1 cellular context compared by ENCODE assay signal in genomic region chr19:12611361-12611699, GRCh38.
TF ChIP-seq lines count a peak whose summit lies in the region.

No MANE protein-coding gene starts in this region.

TF ChIP-seq in H1, 55 proteins besides CTCF, POLR2A, EP300 and RAD21:
- TF ChIP-seq NANOG (IDR thresholded peaks at IDR 0.05; ENCODE audit: insufficient read depth, low read depth, low read length, poor library complexity, severe bottlenecking) (no peak), SIX5 (IDR thresholded peaks at IDR 0.05; ENCODE audit: low read depth, low read length) (no peak), KDM4A (IDR thresholded peaks at IDR 0.05; ENCODE audit: low read depth, low read length, severe bottlenecking) (peak; percentile 2), MAX (IDR thresholded peaks at IDR 0.05) (no peak), GABPA (IDR thresholded peaks at IDR 0.05; ENCODE audit: borderline replicate concordance, insufficient read depth, low read length) (peak; percentile 35; the same call in 1 of the 2 replicates), SRF (IDR thresholded peaks at IDR 0.05; ENCODE audit: low read depth, low read length) (no peak), ATF2 (IDR thresholded peaks at IDR 0.05; ENCODE audit: low read length) (no peak), JUND (IDR thresholded peaks at IDR 0.05; ENCODE audit: low read length) (no peak), E2F6 (IDR thresholded peaks at IDR 0.05) (no peak), POU5F1 (IDR thresholded peaks at IDR 0.05; ENCODE audit: low read depth, low read length) (no peak), CHD2 (IDR thresholded peaks at IDR 0.05; ENCODE audit: low read length) (no peak), JUN (IDR thresholded peaks at IDR 0.05; ENCODE audit: low read depth, low read length) (no peak), RXRA (IDR thresholded peaks at IDR 0.05; ENCODE audit: insufficient read depth, low read depth, low read length) (no peak), HDAC2 (IDR thresholded peaks at IDR 0.05; ENCODE audit: borderline replicate concordance in 1 of 2, low read depth in 2 of 2, low read length in 2 of 2) (0 out of 4 replicates have a peak, but pooled peaks of 1 of the 2 experiments have one; percentile 3), CHD7 (IDR thresholded peaks at IDR 0.05; ENCODE audit: insufficient replicate concordance, low read length) (no peak), TAF1 (IDR thresholded peaks at IDR 0.05; ENCODE audit: low read depth, low read length) (no peak; the same call in 1 of the 2 replicates), ASH2L (IDR thresholded peaks at IDR 0.05; ENCODE audit: low read length) (no peak), SUZ12 (IDR thresholded peaks at IDR 0.05; ENCODE audit: low read length) (no peak), YY1 (IDR thresholded peaks at IDR 0.05; ENCODE audit: low read depth, low read length) (no peak), RBBP5 (IDR thresholded peaks at IDR 0.05; ENCODE audit: borderline replicate concordance, low read depth, low read length) (no peak), CTBP2 (IDR thresholded peaks at IDR 0.05; ENCODE audit: borderline replicate concordance, insufficient read depth, insufficient read length, low read length) (no peak), SP4 (IDR thresholded peaks at IDR 0.05; ENCODE audit: low read length) (no peak), TEAD4 (IDR thresholded peaks at IDR 0.05; ENCODE audit: low read depth, low read length) (no peak), FOSL1 (IDR thresholded peaks at IDR 0.05; ENCODE audit: insufficient read depth, low read depth, low read length) (no peak), BRCA1 (IDR thresholded peaks at IDR 0.05; ENCODE audit: low read depth, low read length) (no peak), CREB1 (IDR thresholded peaks at IDR 0.05) (no peak), BCL11A (IDR thresholded peaks at IDR 0.05; ENCODE audit: low read depth in 2 of 2, low read length in 2 of 2) (no peak), CBX5 (IDR thresholded peaks at IDR 0.05; ENCODE audit: low read depth, low read length) (no peak), ZNF274 (IDR thresholded peaks at IDR 0.05; ENCODE audit: borderline replicate concordance, extremely low read depth, low read length) (no peak), USF2 (IDR thresholded peaks at IDR 0.05; ENCODE audit: low read length) (no peak), HDAC6 (IDR thresholded peaks at IDR 0.05; ENCODE audit: low read depth, low read length) (no peak), RFX5 (IDR thresholded peaks at IDR 0.05; ENCODE audit: borderline replicate concordance, low read depth, low read length) (no peak), CBX8 (IDR thresholded peaks at IDR 0.05; ENCODE audit: borderline replicate concordance, low read depth, low read length) (no peak), SP2 (IDR thresholded peaks at IDR 0.05; ENCODE audit: low read length) (no peak), TBP (IDR thresholded peaks at IDR 0.05; ENCODE audit: low read depth, low read length) (0 out of 2 replicates have a peak, but pooled peaks have one; percentile 27), POLR2AphosphoS5 (IDR thresholded peaks at IDR 0.05; ENCODE audit: low read depth, low read length) (no peak), SP1 (IDR thresholded peaks at IDR 0.05; ENCODE audit: low read depth, low read length) (0 out of 2 replicates have a peak, but pooled peaks have one; percentile 15), ATF3 (IDR thresholded peaks at IDR 0.05; ENCODE audit: insufficient read depth, low read depth, low read length) (no peak), EGR1 (IDR thresholded peaks at IDR 0.05; ENCODE audit: borderline replicate concordance, low read depth, low read length) (0 out of 2 replicates have a peak, but pooled peaks have one; percentile 15), RNF2 (IDR thresholded peaks at IDR 0.05; ENCODE audit: borderline replicate concordance, low read depth, low read length, missing control alignments, poor library complexity, severe bottlenecking) (no peak), SAP30 (IDR thresholded peaks at IDR 0.05; ENCODE audit: insufficient read depth, insufficient replicate concordance, low read length) (no peak), KDM1A (IDR thresholded peaks at IDR 0.05; ENCODE audit: borderline replicate concordance, low read length) (no peak)
